ENCODE assay signal across 11 cellular contexts in the genomic region with DNA sequence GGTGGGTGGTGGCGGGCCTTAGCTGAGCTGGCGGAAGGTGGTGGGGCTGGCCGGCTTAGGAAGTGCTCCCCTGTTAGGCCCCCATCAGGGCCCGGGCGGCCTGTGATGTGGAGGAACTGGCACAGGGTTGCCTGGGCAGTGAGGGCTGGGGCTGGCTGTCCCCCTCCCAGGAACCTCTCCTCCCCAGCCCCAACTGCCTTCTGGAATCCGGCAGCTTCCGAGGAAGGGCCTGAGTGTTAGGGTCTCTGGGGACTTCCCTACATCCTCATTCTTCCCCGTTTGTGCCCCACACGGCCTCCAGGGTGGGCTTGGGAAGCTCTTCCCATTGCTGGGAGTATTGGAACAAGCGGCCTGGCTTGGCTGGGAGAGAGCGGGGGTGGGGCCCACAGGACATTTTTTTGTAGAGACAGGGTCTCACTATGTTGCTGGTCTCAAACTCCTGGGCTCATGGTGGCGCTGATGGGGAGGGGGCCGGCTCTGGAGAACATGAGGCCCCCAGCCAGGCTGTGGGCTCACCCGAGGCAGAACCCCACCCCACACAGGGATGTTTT.
A peak's percentile ranks its signal among the peaks of the same experiment; 100 is the strongest.
DNase-seq lines count a peak whose midpoint lies in the region; ATAC-seq and TF ChIP-seq lines count a peak whose summit lies in the region.
"Had no signal": no experiment of that assay in that cellular context is flagged by ENCODE, and none has a peak within 500 bp of the region (broad histone marks: within the 10 kb centered on the region; RNA-seq: fewer than 3 reads in every experiment).

No MANE protein-coding gene starts in this region.

- H3K4me3 ChIP-seq in left lung (no peak overlapping the region), skin epidermis (no peak overlapping the region)

- H3K36me3 ChIP-seq in left lung, result no peaks in the 10 kb centered on the region

- no peaks in the 10 kb centered on the region for H3K9me3 ChIP-seq in left lung

- ATAC-seq in left lung, result no peak
- no peak for ATAC-seq in HG02884 (IDR thresholded peaks at IDR 0.05; ENCODE audit: unreplicated experiment)
- ATAC-seq in HG03469 (IDR thresholded peaks at IDR 0.05; ENCODE audit: unreplicated experiment), result no peak

- H3K27ac ChIP-seq in left lung (peak overlapping the region; percentile 33 to 51), skin epidermis (peak overlapping the region in 18 of 21 experiments; percentile 21 to 85 (median 68))

- H3K4me1 ChIP-seq in left lung, result peaks cover 9 to 16% of the 10 kb centered on the region in 2 donors

- DNase-seq in GM03348 (ENCODE audit: low spot score), result peak; percentile 26
- DNase-seq in astrocyte of the hippocampus (ENCODE audit: low read depth, low spot score), result peak; percentile 49
- DNase-seq in left lung, result peak in 1 of 2 donors; percentile 78
- no peak for DNase-seq in AG08395 (ENCODE audit: low spot score)
- DNase-seq in activated gamma-delta T cell (lab: John Stamatoyannopoulos, UW), result no peak
- DNase-seq: CD8-positive, alpha-beta memory T cell; NCI-H1105 treated with DMSO at 0.1 percent for 48 hours; NK-92 treated with Interleukin-12 subunit alpha and Interleukin-12 subunit beta, amount 100 ng/mL, for 24 hours had no signal

- intact Hi-C loops in left lung (cut with DNase I), result no loop called here

- H3K27me3 ChIP-seq in left lung, result peaks cover 0 to 12% of the 10 kb centered on the region in 2 donors

- no peak for TF ChIP-seq CTCF in left lung (IDR thresholded peaks at IDR 0.05)

Comparison
In these comparisons a context has a peak if more than half of its experiments do, and no peak if none do; other contexts are left out.
1. DNase-seq: peak in GM03348 (single experiment) and astrocyte of the hippocampus (single experiment); none in AG08395 (single experiment) and activated gamma-delta T cell (single experiment).